ENCODE assay signal across 8 cellular contexts in genomic region chr9:70411141-70411929, GRCh38. TPM values are rescaled to one million over a fixed set of nuclear protein-coding genes. Genes with fewer than 3 reads are reported as not detected.
DNase-seq lines count a peak whose midpoint lies in the region; ATAC-seq and TF ChIP-seq lines count a peak whose summit lies in the region.

No MANE protein-coding gene starts in this region.

- 0 out of 2 replicates have a peak, but pooled peaks cover 5% of the 10 kb centered on the region for H3F3A ChIP-seq in OCI-LY1 (ENCODE audit: insufficient read depth, low read length)

- H3K27me3 ChIP-seq in CD8-positive, alpha-beta memory T cell (ENCODE audit: insufficient read depth, low read length, poor library complexity, severe bottlenecking), result no peaks in the 10 kb centered on the region
- H3K27me3 ChIP-seq in OCI-LY1 (ENCODE audit: insufficient read depth, low read length) (no peaks in the 10 kb centered on the region), prostate gland (replicated peaks; ENCODE audit: insufficient read depth) (no peaks in the 10 kb centered on the region)

- TF ChIP-seq CTCF in OCI-LY1 (IDR thresholded peaks at IDR 0.05; ENCODE audit: low read length) (no peak), prostate gland (IDR thresholded peaks at IDR 0.05) (no peak)

- peaks cover 56% of the 10 kb centered on the region for H3K4me1 ChIP-seq in CD8-positive, alpha-beta memory T cell (ENCODE audit: insufficient read depth, low read length)
- peaks cover 46% of the 10 kb centered on the region for H3K4me1 ChIP-seq in OCI-LY1 (ENCODE audit: insufficient read depth, low read length, severe bottlenecking)
- H3K4me1 ChIP-seq in prostate gland (replicated peaks), result peaks cover 2% of the 10 kb centered on the region

- H3K4me2 ChIP-seq in OCI-LY1 (ENCODE audit: low read length), result peak overlapping the region; percentile 83

- H3K9me2 ChIP-seq in OCI-LY1 (ENCODE audit: low read depth, low read length), result no peaks in the 10 kb centered on the region

- 12% methylated on average over 15 of the region's 15 CpGs for WGBS in prostate gland

- peak overlapping the region; percentile 95 to 99 (median 98) for H3K4me3 Mint-ChIP-seq in CD8-positive, alpha-beta memory T cell
- H3K4me3 Mint-ChIP-seq in activated naive CD8-positive, alpha-beta T cell, result peak overlapping the region; percentile 99

- peaks cover 57 to 72% (median 65%) of the 10 kb centered on the region in 3 donors for H3K4me1 Mint-ChIP-seq in CD8-positive, alpha-beta memory T cell
- H3K4me1 Mint-ChIP-seq in activated naive CD8-positive, alpha-beta T cell (ENCODE audit: low read depth), result peaks cover 61% of the 10 kb centered on the region

- no peak for TF ChIP-seq POLR2A in prostate gland (IDR thresholded peaks at IDR 0.05)

- CTCF ChIA-PET in CD8-positive, alpha-beta memory T cell (lab: Charles Lee), result interaction anchor here (0.9 to 2.7 kb wide), 6 partner anchors 10 to 191 kb away, joined by 3 to 9 read pairs (median 4); no protein-coding TSS in a partner anchor

- no peaks in the 10 kb centered on the region for H4K20me1 ChIP-seq in OCI-LY1 (ENCODE audit: insufficient read depth, low read length)

- peak in 4 of 5 donors; percentile 20 to 68 (median 54) for DNase-seq in CD8-positive, alpha-beta memory T cell
- DNase-seq in cardiac septum (ENCODE audit: low spot score), result peak; percentile 83
- peak; percentile 61 for DNase-seq in prostate gland (ENCODE audit: low spot score)

- POLR2A ChIA-PET in CD8-positive, alpha-beta memory T cell (lab: Charles Lee), result interaction anchor here (0.8 to 3.0 kb wide), 6 partner anchors 8 to 151 kb away, joined by 3 to 29 read pairs (median 6); no protein-coding TSS in a partner anchor

- peaks cover 0 to 26% (median 0%) of the 10 kb centered on the region in 3 donors for H3K36me3 Mint-ChIP-seq in CD8-positive, alpha-beta memory T cell
- H3K36me3 Mint-ChIP-seq in activated naive CD8-positive, alpha-beta T cell, result no peaks in the 10 kb centered on the region

- no peaks in the 10 kb centered on the region for H3K9me3 ChIP-seq in CD8-positive, alpha-beta memory T cell (ENCODE audit: low read length)
- H3K9me3 ChIP-seq in OCI-LY1 (ENCODE audit: low read length) (no peaks in the 10 kb centered on the region), prostate gland (no peaks in the 10 kb centered on the region)

- no peak overlapping the region for H3K9ac ChIP-seq in OCI-LY1 (ENCODE audit: low read length)

- no peak overlapping the region for H2AFZ ChIP-seq in OCI-LY1 (ENCODE audit: low read length)

- peak overlapping the region; percentile 99 for H3K4me3 ChIP-seq in CD8-positive, alpha-beta memory T cell (ENCODE audit: low read length)
- H3K4me3 ChIP-seq in OCI-LY1 (ENCODE audit: low read depth, low read length, poor library complexity, severe bottlenecking), result peak overlapping the region; percentile 68
- H3K4me3 ChIP-seq in prostate gland, result peak overlapping the region; percentile 89 to 97

- intact Hi-C loops in cardiac septum (cut with DNase I), result no loop called here
- intact Hi-C loops in prostate gland (cut with DNase I), result loop anchor here (10.0 kb wide), 2 partner anchors 157 to 367 kb away; partner anchors contain the start of genes MAMDC2 and SMC5

- ATAC-seq in HG02973 (IDR thresholded peaks at IDR 0.05; ENCODE audit: unreplicated experiment) (no peak), HG02852 (IDR thresholded peaks at IDR 0.05; ENCODE audit: unreplicated experiment) (no peak), GM21717 (IDR thresholded peaks at IDR 0.05; ENCODE audit: unreplicated experiment) (no peak)

- H3K27ac ChIP-seq in CD8-positive, alpha-beta memory T cell (ENCODE audit: low read depth, low read length), result peak overlapping the region; percentile 98
- no peak overlapping the region for H3K27ac ChIP-seq in OCI-LY1 (ENCODE audit: low read depth, low read length, poor library complexity, severe bottlenecking)
- peak overlapping the region; percentile 100 for H3K27ac ChIP-seq in prostate gland

- no peaks in the 10 kb centered on the region for H3K9me3 Mint-ChIP-seq in CD8-positive, alpha-beta memory T cell
- no peaks in the 10 kb centered on the region for H3K9me3 Mint-ChIP-seq in activated naive CD8-positive, alpha-beta T cell (ENCODE audit: low read depth)

- H3K79me2 ChIP-seq in OCI-LY1 (ENCODE audit: insufficient read depth, low read length), result no peaks in the 10 kb centered on the region

- H3K27me3 Mint-ChIP-seq in CD8-positive, alpha-beta memory T cell, result peaks cover 0 to 2% of the 10 kb centered on the region in 2 donors
- no peaks in the 10 kb centered on the region for H3K27me3 Mint-ChIP-seq in activated naive CD8-positive, alpha-beta T cell

- H3K27ac Mint-ChIP-seq in CD8-positive, alpha-beta memory T cell, result peak overlapping the region; percentile 97 to 100 (median 99)
- H3K27ac Mint-ChIP-seq in activated naive CD8-positive, alpha-beta T cell, result peak overlapping the region; percentile 100

- H3K36me3 ChIP-seq in CD8-positive, alpha-beta memory T cell (ENCODE audit: insufficient read depth, low read length), result no peaks in the 10 kb centered on the region
- H3K36me3 ChIP-seq in OCI-LY1 (ENCODE audit: insufficient read depth, low read length) (no peaks in the 10 kb centered on the region), prostate gland (no peaks in the 10 kb centered on the region)

RNA-seq across cellular contexts. Expression of gene KLF9, which starts 3.1 kb away (rescaled TPM):
- total RNA-seq in CD8-positive, alpha-beta memory T cell, result 10 to 100 TPM; 19.2 to 20.2 TPM
- polyA plus RNA-seq in CD8-positive, alpha-beta memory T cell, result 3.9 TPM
- total RNA-seq in cardiac septum, result 19.0 TPM
- 100 to 1,000 TPM in 1 of 2 donors, 10 to 100 TPM in 1; 82.9 to 129 TPM for total RNA-seq in prostate gland
